8 cellular contexts compared by ENCODE assay signal in the genomic region with DNA sequence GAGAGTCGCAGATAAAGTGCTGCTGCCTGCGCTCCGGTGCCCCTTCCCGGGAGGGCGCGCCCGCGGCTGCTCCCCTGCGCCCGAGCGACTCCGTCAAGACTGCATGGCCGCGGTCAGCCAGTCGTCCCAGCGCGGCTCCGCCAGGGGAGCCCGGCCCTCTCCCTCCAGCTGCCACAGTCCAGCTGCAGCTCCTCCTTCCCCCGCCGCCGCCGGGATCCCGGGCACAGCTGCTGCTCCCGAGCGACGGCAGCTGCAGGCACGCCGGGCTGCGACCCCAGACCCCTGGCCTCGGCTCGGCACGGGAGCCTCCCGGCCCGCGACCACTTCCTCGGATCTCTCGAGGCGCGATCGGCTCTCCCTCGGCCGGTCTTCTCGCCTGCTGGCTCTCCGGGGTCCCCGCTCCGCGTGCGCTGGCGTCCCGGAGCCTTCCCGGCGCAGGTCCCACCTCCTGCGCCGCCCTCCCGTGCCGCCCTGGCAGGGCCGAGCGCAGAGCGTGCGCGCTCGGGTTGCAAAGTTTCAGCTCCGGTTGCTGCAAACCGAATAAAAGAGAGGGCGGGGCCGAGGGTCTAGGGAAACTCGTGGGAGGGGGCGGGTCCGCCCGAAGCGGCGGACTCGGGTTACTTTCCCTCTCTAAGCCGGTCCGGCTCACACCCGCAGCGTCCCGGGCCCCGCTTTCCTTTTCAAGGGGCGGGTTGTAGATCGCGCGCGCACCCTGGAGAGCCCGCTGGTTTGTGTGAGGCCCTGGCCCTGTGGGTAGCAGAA. TPM values are rescaled to one million over a fixed set of nuclear protein-coding genes. Genes with fewer than 3 reads are reported as not detected.
DNase-seq lines count a peak whose midpoint lies in the region; ATAC-seq and TF ChIP-seq lines count a peak whose summit lies in the region.

A gene (minus strand): TSS at position 542 of the 762 bp plus-strand sequence. CDS start 571 bp downstream, outside the sequence.

- H3K27ac ChIP-seq in neutrophil (no peak within 1 kb of the TSS), uterus (peak within 1 kb of the TSS; percentile 97 to 98)

- no peak within 1 kb of the TSS for H3K27ac Mint-ChIP-seq in activated naive CD8-positive, alpha-beta T cell

- intact Hi-C loops in head of caudate nucleus (cut with DNase I), result no loop called here
- intact Hi-C loops in uterus (cut with DNase I; ENCODE audit: low total_unique reads), result no loop called here

- H3K4me3 Mint-ChIP-seq in activated naive CD8-positive, alpha-beta T cell, result peak within 1 kb of the TSS; percentile 78

- H3K9me3 ChIP-seq in neutrophil, result no peaks in the 10 kb centered on the region
- H3K9me3 ChIP-seq in uterus, result no peaks in the 10 kb centered on the region

- peak; percentile 78 for ATAC-seq in GM19395 (IDR thresholded peaks at IDR 0.05; ENCODE audit: unreplicated experiment)
- ATAC-seq in HG03460 (IDR thresholded peaks at IDR 0.05; ENCODE audit: unreplicated experiment), result peak; percentile 71

- TF ChIP-seq CTCF in neutrophil (IDR thresholded peaks at IDR 0.05) (no peak), uterus (IDR thresholded peaks at IDR 0.05) (peak in 1 of 4 experiments; percentile 23)

- H3K9me3 Mint-ChIP-seq in activated naive CD8-positive, alpha-beta T cell (ENCODE audit: low read depth), result no peaks in the 10 kb centered on the region

- H3K27me3 ChIP-seq in neutrophil (peaks cover 81% of the 10 kb centered on the region), uterus (no peaks in the 10 kb centered on the region)

- peak; percentile 49 for DNase-seq in COR-L47 (lab: John Stamatoyannopoulos, UW)
- peak; percentile 90 to 99 for DNase-seq in NCI-H526 (lab: John Stamatoyannopoulos, UW)
- DNase-seq in head of caudate nucleus, result peak; percentile 52 to 90 (median 78)
- peak; percentile 90 to 94 for DNase-seq in uterus

- H3K36me3 Mint-ChIP-seq in activated naive CD8-positive, alpha-beta T cell, result no peaks in the 10 kb centered on the region

- H3K4me1 ChIP-seq in neutrophil (ENCODE audit: control insufficient read depth in 1 of 2, insufficient read depth in 1 of 2, low read depth in 1 of 2, low read length in 1 of 2), result peaks cover 16 to 22% of the 10 kb centered on the region in 2 experiments
- peaks cover 0 to 12% of the 10 kb centered on the region in 2 donors for H3K4me1 ChIP-seq in uterus

- peaks cover 12% of the 10 kb centered on the region for H3K4me1 Mint-ChIP-seq in activated naive CD8-positive, alpha-beta T cell (ENCODE audit: low read depth)

- peaks cover 29% of the 10 kb centered on the region for H3K27me3 Mint-ChIP-seq in activated naive CD8-positive, alpha-beta T cell

- H3K4me3 ChIP-seq in neutrophil (ENCODE audit: low read depth in 1 of 2, low read length in 1 of 2) (peak within 1 kb of the TSS; percentile 50 to 60), uterus (peak within 1 kb of the TSS; percentile 73 to 87)

- peak; percentile 89 to 93 for TF ChIP-seq POLR2A in uterus (IDR thresholded peaks at IDR 0.05)

- no peaks in the 10 kb centered on the region for H3K36me3 ChIP-seq in neutrophil
- H3K36me3 ChIP-seq in uterus, result no peaks in the 10 kb centered on the region

RNA-seq across cellular contexts. Expression of the gene that starts here (rescaled TPM):
- total RNA-seq in uterus, result 10 to 100 TPM in 2 of 4 donors, 1 to 10 TPM in 2; 7.6 to 29.6 (median 12.4) TPM
